ENCODE assay signal across 1 cellular context in the genomic region with DNA sequence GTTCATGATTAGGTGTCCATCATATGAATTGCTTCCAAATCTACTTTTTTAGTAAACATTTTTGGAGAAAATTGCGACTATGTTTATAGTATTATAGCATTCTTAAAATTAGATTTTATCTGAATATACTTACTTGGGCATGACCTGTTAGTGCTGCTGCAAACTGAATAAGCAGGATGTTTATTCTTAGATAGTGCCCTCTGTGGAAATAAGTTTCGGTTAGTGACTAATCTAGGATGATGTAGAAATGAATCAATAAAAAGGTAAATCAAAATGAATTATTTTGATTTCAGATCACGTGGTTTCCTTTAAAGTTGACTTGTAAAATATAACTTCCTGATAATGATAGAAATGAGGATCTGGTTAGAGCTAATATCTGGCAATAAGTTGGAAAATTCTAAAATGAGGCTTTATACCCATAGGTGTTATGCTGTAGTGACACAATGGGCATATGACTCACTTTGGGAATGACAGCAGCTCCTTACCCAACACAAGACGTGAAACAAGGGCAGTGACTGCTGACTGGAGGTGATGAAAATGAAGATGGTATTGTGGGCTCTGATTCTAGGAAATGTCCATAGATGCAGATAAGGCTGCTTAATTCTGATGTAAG.
TF ChIP-seq lines count a peak whose summit lies in the region.

No MANE protein-coding gene starts in this region.

TF ChIP-seq in HepG2, 621 proteins besides CTCF, POLR2A, EP300 and RAD21 (continued from another document):
- TF ChIP-seq, protein P1, sequence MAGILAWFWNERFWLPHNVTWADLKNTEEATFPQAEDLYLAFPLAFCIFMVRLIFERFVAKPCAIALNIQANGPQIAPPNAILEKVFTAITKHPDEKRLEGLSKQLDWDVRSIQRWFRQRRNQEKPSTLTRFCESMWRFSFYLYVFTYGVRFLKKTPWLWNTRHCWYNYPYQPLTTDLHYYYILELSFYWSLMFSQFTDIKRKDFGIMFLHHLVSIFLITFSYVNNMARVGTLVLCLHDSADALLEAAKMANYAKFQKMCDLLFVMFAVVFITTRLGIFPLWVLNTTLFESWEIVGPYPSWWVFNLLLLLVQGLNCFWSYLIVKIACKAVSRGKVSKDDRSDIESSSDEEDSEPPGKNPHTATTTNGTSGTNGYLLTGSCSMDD (CRISPR knock-in tag; IDR thresholded peaks at IDR 0.05), result no peak
- TF ChIP-seq ZNF546 (CRISPR knock-in tag; conservative IDR thresholded peaks at IDR 0.05) (no peak), ZSCAN12 (CRISPR knock-in tag; IDR thresholded peaks at IDR 0.05) (no peak), ZNF143 (CRISPR knock-in tag; IDR thresholded peaks at IDR 0.05) (no peak)
